In the genomic region with DNA sequence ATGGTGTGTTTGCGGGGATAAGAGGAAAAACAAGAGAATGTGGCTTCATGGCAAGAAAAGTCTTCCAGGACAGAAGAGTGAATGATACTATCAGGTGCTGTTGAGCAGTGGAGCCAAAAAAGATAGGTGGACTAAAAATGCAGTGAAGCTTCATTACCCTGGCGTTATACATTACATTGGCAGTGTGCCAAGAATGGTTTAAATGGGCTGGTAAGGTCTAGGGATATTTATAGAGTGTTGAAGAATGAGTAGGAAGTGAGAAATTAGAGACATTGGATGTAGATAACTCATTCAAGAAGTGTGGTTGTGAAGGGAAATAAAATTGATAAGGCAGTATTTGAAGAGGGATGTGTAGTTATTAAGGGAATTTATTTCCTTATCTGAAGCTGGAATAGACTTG, we compare ENCODE assay signal across 19 cellular contexts.
A peak's percentile ranks its signal among the peaks of the same experiment; 100 is the strongest.
DNase-seq lines count a peak whose midpoint lies in the region; ATAC-seq and TF ChIP-seq lines count a peak whose summit lies in the region.
"Had no signal": no experiment of that assay in that cellular context is flagged by ENCODE, and none has a peak within 500 bp of the region (broad histone marks: within the 10 kb centered on the region; RNA-seq: fewer than 3 reads in every experiment).

No MANE protein-coding gene starts in this region.

- H3K9me3 Mint-ChIP-seq in nephron progenitor cell = no peaks in the 10 kb centered on the region
- H3K9me3 Mint-ChIP-seq in activated T-cell treated with anti-CD3 and anti-CD28 coated beads, Interleukin-2, amount 50 U/mL, for 72 hours = no peaks in the 10 kb centered on the region
- H3K9me3 Mint-ChIP-seq: activated CD4-positive, alpha-beta T cell treated with anti-CD3 and anti-CD28 coated beads, Interleukin-2, amount 10 ng/mL, durations not matched to agents 24 days and 14 days; activated naive CD8-positive, alpha-beta T cell treated with anti-CD3 and anti-CD28 coated beads, Interleukin-2, amount 10 ng/mL, durations not matched to agents 7 days and 5 days had no signal

- no peaks in the 10 kb centered on the region for H3K9me3 ChIP-seq in SK-N-SH
- H3K9me3 ChIP-seq: sigmoid colon, SJCRH30 had no signal

- no peak overlapping the region for H3K4me3 Mint-ChIP-seq in nephron progenitor cell
- H3K4me3 Mint-ChIP-seq in activated T-cell treated with anti-CD3 and anti-CD28 coated beads, Interleukin-2, amount 50 U/mL, for 72 hours = no peak overlapping the region
- H3K4me3 Mint-ChIP-seq: activated CD4-positive, alpha-beta T cell treated with anti-CD3 and anti-CD28 coated beads, Interleukin-2, amount 10 ng/mL, durations not matched to agents 24 days and 14 days; activated naive CD8-positive, alpha-beta T cell treated with anti-CD3 and anti-CD28 coated beads, Interleukin-2, amount 10 ng/mL, durations not matched to agents 7 days and 5 days had no signal

- H3K4me3 ChIP-seq in SK-N-SH (ENCODE audit: low read depth in 2 of 2, low read length in 1 of 2) = no peak overlapping the region
- H3K4me3 ChIP-seq: hepatocyte, sigmoid colon, SJCRH30 had no signal

- H3K9ac ChIP-seq in SK-N-SH = no peak overlapping the region

- no peak for TF ChIP-seq EP300 in SK-N-SH (IDR thresholded peaks at IDR 0.05; ENCODE audit: borderline replicate concordance in 1 of 2, low read depth in 1 of 2, low read length in 1 of 2)

- no peaks in the 10 kb centered on the region for H3K27me3 ChIP-seq in SK-N-SH (ENCODE audit: insufficient read depth)
- H3K27me3 ChIP-seq: hepatocyte, sigmoid colon, SJCRH30 had no signal

- no peak for TF ChIP-seq RAD21 in SK-N-SH (IDR thresholded peaks at IDR 0.05; ENCODE audit: low read length)

- peaks cover 16% of the 10 kb centered on the region for H3F3A ChIP-seq in SK-N-SH (replicated peaks; ENCODE audit: insufficient read depth)

- WGBS in SK-N-SH (ENCODE audit: low lambda C conversion rate) = 79% methylated on average over 2 of the region's 2 CpGs

- POLR2A ChIA-PET in SK-N-SH (lab: Yijun Ruan, JAX) = no interaction called here

- no peak for ATAC-seq in SK-N-SH treated with all-trans-retinoic acid at 6 μM for 48 hours
- no peak for ATAC-seq in HG03520 (IDR thresholded peaks at IDR 0.05; ENCODE audit: unreplicated experiment)
- ATAC-seq in activated T-cell treated with anti-CD3 and anti-CD28 coated beads, Interleukin-2, amount 50 U/mL, for 72 hours (replicated peaks in 1 of 2) = no peak
- no peak for ATAC-seq in HG03342 (IDR thresholded peaks at IDR 0.05; ENCODE audit: unreplicated experiment)

- peaks cover 0 to 10% of the 10 kb centered on the region in 2 experiments; a peak in 2 of 4 replicates for H3K4me1 ChIP-seq in SK-N-SH (ENCODE audit: control insufficient read depth in 1 of 2, insufficient read depth in 2 of 2, low read depth in 1 of 2, low read length in 1 of 2)

- no peak overlapping the region for H2AFZ ChIP-seq in SK-N-SH (ENCODE audit: low read depth)
- H2AFZ ChIP-seq: hepatocyte had no signal

- H3K27me3 Mint-ChIP-seq in nephron progenitor cell (ENCODE audit: low read depth, poor library complexity) = no peaks in the 10 kb centered on the region
- H3K27me3 Mint-ChIP-seq in activated T-cell treated with anti-CD3 and anti-CD28 coated beads, Interleukin-2, amount 50 U/mL, for 72 hours (ENCODE audit: low read depth) = no peaks in the 10 kb centered on the region
- H3K27me3 Mint-ChIP-seq: activated CD4-positive, alpha-beta T cell treated with anti-CD3 and anti-CD28 coated beads, Interleukin-2, amount 10 ng/mL, durations not matched to agents 24 days and 14 days; activated naive CD8-positive, alpha-beta T cell treated with anti-CD3 and anti-CD28 coated beads, Interleukin-2, amount 10 ng/mL, durations not matched to agents 7 days and 5 days had no signal

- no peaks in the 10 kb centered on the region for H3K9me2 ChIP-seq in SK-N-SH

- no peaks in the 10 kb centered on the region for H4K20me1 ChIP-seq in SK-N-SH (ENCODE audit: insufficient read depth)

- no peak overlapping the region for H3K27ac Mint-ChIP-seq in nephron progenitor cell
- no peak overlapping the region for H3K27ac Mint-ChIP-seq in activated T-cell treated with anti-CD3 and anti-CD28 coated beads, Interleukin-2, amount 50 U/mL, for 72 hours
- H3K27ac Mint-ChIP-seq: activated CD4-positive, alpha-beta T cell treated with anti-CD3 and anti-CD28 coated beads, Interleukin-2, amount 10 ng/mL, durations not matched to agents 24 days and 14 days; activated naive CD8-positive, alpha-beta T cell treated with anti-CD3 and anti-CD28 coated beads, Interleukin-2, amount 10 ng/mL, durations not matched to agents 7 days and 5 days had no signal

- H3K79me2 ChIP-seq in SK-N-SH (ENCODE audit: insufficient read depth) = peaks cover 52% of the 10 kb centered on the region

- H3K36me3 Mint-ChIP-seq in nephron progenitor cell (ENCODE audit: low read depth) = peaks cover 5% of the 10 kb centered on the region
- no peaks in the 10 kb centered on the region for H3K36me3 Mint-ChIP-seq in activated T-cell treated with anti-CD3 and anti-CD28 coated beads, Interleukin-2, amount 50 U/mL, for 72 hours (ENCODE audit: insufficient read depth in 2 of 2)
- H3K36me3 Mint-ChIP-seq: activated naive CD8-positive, alpha-beta T cell treated with anti-CD3 and anti-CD28 coated beads, Interleukin-2, amount 10 ng/mL, durations not matched to agents 7 days and 5 days had no signal

- no peaks in the 10 kb centered on the region for H3K36me3 ChIP-seq in SK-N-SH (replicated peaks in 1 of 2; ENCODE audit: control insufficient read depth in 1 of 2, insufficient read depth in 2 of 2, low read length in 1 of 2)
- H3K36me3 ChIP-seq: sigmoid colon had no signal

- no peak overlapping the region for H3K27ac ChIP-seq in SK-N-SH (ENCODE audit: low read depth in 2 of 2, low read length in 1 of 2)
- H3K27ac ChIP-seq: hepatocyte, sigmoid colon, SJCRH30 had no signal

- no peak for DNase-seq in SK-N-SH
- DNase-seq in NCI-H2029 (lab: John Stamatoyannopoulos, UW) = peak; percentile 54
- DNase-seq in NCI-H748 treated with DMSO at 0.1 percent for 48 hours (lab: John Stamatoyannopoulos, UW) = peak; percentile 75
- no peak for DNase-seq in nephron progenitor cell
- no peak for DNase-seq in activated T-cell treated with anti-CD3 and anti-CD28 coated beads, Interleukin-2, amount 50 U/mL, for 72 hours
- DNase-seq: activated CD4-positive, alpha-beta T cell treated with anti-CD3 and anti-CD28 coated beads, Interleukin-2, amount 10 ng/mL, durations not matched to agents 24 days and 14 days; activated naive CD8-positive, alpha-beta T cell treated with anti-CD3 and anti-CD28 coated beads, Interleukin-2, amount 10 ng/mL, durations not matched to agents 7 days and 5 days; activated T-cell treated with anti-CD3 and anti-CD28 coated beads for 4 hours; Calu3; kidney glomerular epithelial cell; NCI-H774; sigmoid colon; stimulated activated CD4-positive, alpha-beta T cell treated with anti-CD3 and anti-CD28 coated beads, Interleukin-2, amount 100 ng/mL, for 24 hours; T1000 had no signal

- CTCF ChIA-PET in SK-N-SH (lab: Yijun Ruan, JAX) = no interaction called here

- no peak for TF ChIP-seq CTCF in SK-N-SH (IDR thresholded peaks at IDR 0.05)
- TF ChIP-seq CTCF in nephron progenitor cell (IDR thresholded peaks at IDR 0.05) = no peak

- no peaks in the 10 kb centered on the region for H3K4me1 Mint-ChIP-seq in nephron progenitor cell
- H3K4me1 Mint-ChIP-seq in activated T-cell treated with anti-CD3 and anti-CD28 coated beads, Interleukin-2, amount 50 U/mL, for 72 hours (ENCODE audit: low read depth) = no peaks in the 10 kb centered on the region
- H3K4me1 Mint-ChIP-seq: activated CD4-positive, alpha-beta T cell treated with anti-CD3 and anti-CD28 coated beads, Interleukin-2, amount 10 ng/mL, durations not matched to agents 24 days and 14 days; activated naive CD8-positive, alpha-beta T cell treated with anti-CD3 and anti-CD28 coated beads, Interleukin-2, amount 10 ng/mL, durations not matched to agents 7 days and 5 days had no signal

- H3K4me2 ChIP-seq in SK-N-SH = no peak overlapping the region
- H3K4me2 ChIP-seq: hepatocyte had no signal

TF ChIP-seq in SK-N-SH, 30 proteins besides CTCF, POLR2A, EP300 and RAD21:
- TF ChIP-seq EZH2phosphoT487 (IDR thresholded peaks at IDR 0.05; ENCODE audit: borderline replicate concordance, low read depth) (no peak), NFIC (IDR thresholded peaks at IDR 0.05; ENCODE audit: borderline replicate concordance) (peak; percentile 62)

TF ChIP-seq in SK-N-SH treated with all-trans-retinoic acid at 6 μM for 48 hours, 23 proteins besides CTCF, POLR2A, EP300 and RAD21:
- no peak for TF ChIP-seq ZFP3 (CRISPR knock-in tag; IDR thresholded peaks at IDR 0.05)
- TF ChIP-seq, protein P1, sequence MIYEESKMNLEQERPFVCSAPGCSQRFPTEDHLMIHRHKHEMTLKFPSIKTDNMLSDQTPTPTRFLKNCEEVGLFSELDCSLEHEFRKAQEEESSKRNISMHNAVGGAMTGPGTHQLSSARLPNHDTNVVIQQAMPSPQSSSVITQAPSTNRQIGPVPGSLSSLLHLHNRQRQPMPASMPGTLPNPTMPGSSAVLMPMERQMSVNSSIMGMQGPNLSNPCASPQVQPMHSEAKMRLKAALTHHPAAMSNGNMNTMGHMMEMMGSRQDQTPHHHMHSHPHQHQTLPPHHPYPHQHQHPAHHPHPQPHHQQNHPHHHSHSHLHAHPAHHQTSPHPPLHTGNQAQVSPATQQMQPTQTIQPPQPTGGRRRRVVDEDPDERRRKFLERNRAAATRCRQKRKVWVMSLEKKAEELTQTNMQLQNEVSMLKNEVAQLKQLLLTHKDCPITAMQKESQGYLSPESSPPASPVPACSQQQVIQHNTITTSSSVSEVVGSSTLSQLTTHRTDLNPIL (CRISPR knock-in tag; IDR thresholded peaks at IDR 0.05; ENCODE audit: low read depth) = no peak
- TF ChIP-seq TOX (CRISPR knock-in tag; IDR thresholded peaks at IDR 0.05; ENCODE audit: borderline replicate concordance) = no peak
- no peak for TF ChIP-seq RARB (CRISPR knock-in tag; IDR thresholded peaks at IDR 0.05)

Comparison
In these comparisons a context has a peak if more than half of its experiments do, and no peak if none do; other contexts are left out.
1. DNase-seq: peak in NCI-H2029 (single experiment) and NCI-H748 treated with DMSO at 0.1 percent for 48 hours (single experiment); none in SK-N-SH (single experiment), nephron progenitor cell (single experiment) and activated T-cell treated with anti-CD3 and anti-CD28 coated beads, Interleukin-2, amount 50 U/mL, for 72 hours (0 of 2).